ENCODE assay signal across 8 cellular contexts in the genomic region with DNA sequence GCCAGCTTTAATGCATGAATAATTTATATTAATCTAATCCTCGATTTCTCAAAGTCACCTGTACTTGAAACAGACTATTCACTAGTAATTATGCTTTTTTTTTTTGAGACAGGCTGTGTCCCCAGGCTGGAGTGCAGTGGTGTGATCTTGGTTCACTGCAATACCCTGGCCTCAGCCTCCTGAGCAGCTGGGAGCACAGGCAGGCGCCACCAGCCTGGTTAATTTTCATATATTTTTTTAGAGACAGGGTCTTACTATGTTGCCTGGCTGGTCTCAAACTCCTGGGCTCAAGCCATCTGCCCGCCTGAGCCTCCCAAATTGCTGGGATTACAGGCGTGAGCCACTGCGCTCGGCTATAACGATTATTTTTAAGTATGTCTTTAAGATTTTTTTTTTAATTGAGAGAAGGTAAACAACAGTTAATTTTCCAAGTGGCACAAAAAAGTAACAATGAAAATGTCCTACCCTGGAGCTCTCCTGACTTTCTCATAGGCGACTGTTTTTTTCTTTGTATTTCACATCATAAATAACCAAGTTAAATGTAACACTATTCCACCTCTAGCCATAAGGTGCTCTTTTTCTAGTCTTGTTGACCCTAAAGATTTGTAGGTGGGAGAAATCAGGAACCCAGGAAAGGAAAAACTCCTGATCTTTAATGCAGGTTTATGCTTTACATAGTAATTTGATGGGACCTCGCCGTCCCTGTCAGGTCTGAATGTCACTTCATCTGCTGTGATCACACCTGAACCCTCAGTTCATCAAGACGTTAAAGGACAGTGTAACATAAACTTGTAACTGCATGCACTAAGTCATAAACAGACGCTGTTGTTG. TPM values are rescaled to one million over a fixed set of nuclear protein-coding genes. Genes with fewer than 3 reads are reported as not detected.
DNase-seq lines count a peak whose midpoint lies in the region; ATAC-seq lines count a peak whose summit lies in the region.

No MANE protein-coding gene starts in this region.

- H2BK120ac ChIP-seq in neuronal stem cell (ENCODE audit: low read depth, low read length): no peak overlapping the region

- no peak overlapping the region for H4K8ac ChIP-seq in neuronal stem cell (ENCODE audit: low read depth, low read length)

- H3K36me3 ChIP-seq in CD8-positive, alpha-beta memory T cell (ENCODE audit: insufficient read depth, low read length): peaks cover 9% of the 10 kb centered on the region
- H3K36me3 ChIP-seq in duodenal mucosa (ENCODE audit: control insufficient read depth in 1 of 2, insufficient read depth in 2 of 2, low read length in 2 of 2): peaks cover 3 to 13% of the 10 kb centered on the region in 2 donors
- peaks cover 12 to 55% of the 10 kb centered on the region in 2 donors for H3K36me3 ChIP-seq in neuronal stem cell (replicated peaks in 1 of 2; ENCODE audit: control insufficient read depth in 2 of 2, insufficient read depth in 2 of 2, low read length in 2 of 2)

- H2BK15ac ChIP-seq in neuronal stem cell (ENCODE audit: low read length): no peak overlapping the region

- H3K9ac ChIP-seq in duodenal mucosa (ENCODE audit: low read depth in 1 of 2, low read length in 2 of 2) (peak overlapping the region; percentile 88 to 89), neuronal stem cell (ENCODE audit: low read depth, low read length, poor library complexity) (no peak overlapping the region)

- peaks cover 0 to 66% (median 4%) of the 10 kb centered on the region in 3 donors for H3K36me3 Mint-ChIP-seq in CD8-positive, alpha-beta memory T cell

- H3K14ac ChIP-seq in neuronal stem cell (ENCODE audit: low read length): no peak overlapping the region

- no peak overlapping the region for H2AK5ac ChIP-seq in neuronal stem cell (ENCODE audit: low read depth, low read length)

- no peak for DNase-seq in CD8-positive, alpha-beta memory T cell
- DNase-seq in NCI-H2171 (lab: John Stamatoyannopoulos, UW) (peak; percentile 8), neuronal stem cell (ENCODE audit: low spot score) (no peak), UCSD-AML1 (lab: John Stamatoyannopoulos, UW; ENCODE audit: unreplicated experiment) (no peak)

- no CpG with 5 or more reads among the region's 12 CpGs for WGBS in neuronal stem cell (ENCODE audit: extremely low coverage in 2 of 2, insufficient read length in 2 of 2, insufficient replicate concordance in 1 of 2), 2 donors

- H2AFZ ChIP-seq in neuronal stem cell (ENCODE audit: low read length): no peak overlapping the region

- peak overlapping the region; percentile 89 for H3K4me3 ChIP-seq in CD8-positive, alpha-beta memory T cell (ENCODE audit: low read length)
- H3K4me3 ChIP-seq in duodenal mucosa (ENCODE audit: low read depth in 1 of 2, low read length in 2 of 2): peak overlapping the region; percentile 78 to 85
- peak overlapping the region; percentile 83 to 97 for H3K4me3 ChIP-seq in neuronal stem cell (ENCODE audit: low read length in 2 of 2)

- H3K4me1 Mint-ChIP-seq in CD8-positive, alpha-beta memory T cell: peaks cover 58 to 71% (median 66%) of the 10 kb centered on the region in 3 donors

- H3K4ac ChIP-seq in neuronal stem cell (ENCODE audit: low read length): no peak overlapping the region

- H3K27ac Mint-ChIP-seq in CD8-positive, alpha-beta memory T cell: peak overlapping the region; percentile 95 to 100 (median 100)

- no peaks in the 10 kb centered on the region for H3K9me3 ChIP-seq in CD8-positive, alpha-beta memory T cell (ENCODE audit: low read length)
- no peaks in the 10 kb centered on the region for H3K9me3 ChIP-seq in duodenal mucosa (ENCODE audit: control insufficient read depth in 1 of 2, low read length in 2 of 2)
- H3K9me3 ChIP-seq in neuronal stem cell (replicated peaks in 1 of 2; ENCODE audit: control insufficient read depth in 2 of 2, insufficient read depth in 1 of 2, low read depth in 1 of 2, low read length in 2 of 2): no peaks in the 10 kb centered on the region

- H3K23ac ChIP-seq in neuronal stem cell (ENCODE audit: low read depth, low read length, poor library complexity): no peak overlapping the region

- H2BK5ac ChIP-seq in neuronal stem cell (ENCODE audit: low read length): no peak overlapping the region

- peak overlapping the region; percentile 87 for H3K4me2 ChIP-seq in neuronal stem cell (ENCODE audit: insufficient read depth, low read length, poor library complexity, severe bottlenecking)

- H3K4me1 ChIP-seq in CD8-positive, alpha-beta memory T cell (ENCODE audit: insufficient read depth, low read length): peaks cover 64% of the 10 kb centered on the region
- H3K4me1 ChIP-seq in duodenal mucosa (ENCODE audit: control insufficient read depth in 1 of 2, insufficient read depth in 2 of 2, low read length in 2 of 2) (peaks cover 17 to 35% of the 10 kb centered on the region in 2 donors), neuronal stem cell (ENCODE audit: control insufficient read depth in 2 of 2, insufficient read depth in 1 of 2, low read depth in 1 of 2, low read length in 2 of 2) (peaks cover 1 to 16% of the 10 kb centered on the region in 2 donors)

- peaks cover 7% of the 10 kb centered on the region for H3K79me1 ChIP-seq in neuronal stem cell (ENCODE audit: low read depth, low read length)

- H3K27ac ChIP-seq in CD8-positive, alpha-beta memory T cell (ENCODE audit: low read depth, low read length): peak overlapping the region; percentile 97
- H3K27ac ChIP-seq in duodenal mucosa (ENCODE audit: low read depth, low read length): peak overlapping the region; percentile 95
- H3K27ac ChIP-seq in neuronal stem cell (replicated peaks; ENCODE audit: low read length): no peak overlapping the region

- H3K27me3 ChIP-seq in CD8-positive, alpha-beta memory T cell (ENCODE audit: insufficient read depth, low read length, poor library complexity, severe bottlenecking): no peaks in the 10 kb centered on the region
- no peaks in the 10 kb centered on the region for H3K27me3 ChIP-seq in duodenal mucosa (ENCODE audit: control insufficient read depth in 1 of 2, insufficient read depth in 2 of 2, low read length in 2 of 2)
- H3K27me3 ChIP-seq in neuronal stem cell (ENCODE audit: control insufficient read depth in 3 of 3, insufficient read depth in 3 of 3, low read depth in 1 of 3, low read length in 3 of 3): no peaks in the 10 kb centered on the region

- POLR2A ChIA-PET in CD8-positive, alpha-beta memory T cell (lab: Charles Lee): interaction anchor here (1.0 to 7.6 kb wide), 9 partner anchors 10 to 199 kb away, joined by 3 to 167 read pairs (median 8); a partner anchor contains a TSS

- peaks cover 0 to 2% of the 10 kb centered on the region in 2 donors for H3K27me3 Mint-ChIP-seq in CD8-positive, alpha-beta memory T cell

- CTCF ChIA-PET in CD8-positive, alpha-beta memory T cell (lab: Charles Lee): interaction anchor here (0.8 to 5.9 kb wide), 8 partner anchors 9 to 62 kb away, joined by 3 to 40 read pairs (median 8); a partner anchor contains a TSS

- H4K91ac ChIP-seq in neuronal stem cell (ENCODE audit: low read depth, low read length, poor library complexity): no peak overlapping the region

- H3K18ac ChIP-seq in neuronal stem cell (ENCODE audit: low read length): no peak overlapping the region

- ATAC-seq in HG03342 (IDR thresholded peaks at IDR 0.05; ENCODE audit: unreplicated experiment) (no peak), GM18520 (IDR thresholded peaks at IDR 0.05; ENCODE audit: unreplicated experiment) (no peak), HG03571 (IDR thresholded peaks at IDR 0.05; ENCODE audit: unreplicated experiment) (no peak)

- H3K9me3 Mint-ChIP-seq in CD8-positive, alpha-beta memory T cell: no peaks in the 10 kb centered on the region

- H3K4me3 Mint-ChIP-seq in CD8-positive, alpha-beta memory T cell: peak overlapping the region; percentile 94 to 99 (median 99)

- no peak overlapping the region for H2BK12ac ChIP-seq in neuronal stem cell (ENCODE audit: low read length)

RNA-seq across cellular contexts. Expression of a gene that starts 1.3 kb away (rescaled TPM):
- 10 to 100 TPM; 66.6 to 67.6 TPM for total RNA-seq in CD8-positive, alpha-beta memory T cell
- polyA plus RNA-seq in CD8-positive, alpha-beta memory T cell: 109 TPM
- polyA plus RNA-seq in neuronal stem cell (2013, experiment 1 of 2): 42.6 TPM
- 44.5 TPM for polyA plus RNA-seq in neuronal stem cell (2013, experiment 2 of 2)

RNA-seq across cellular contexts. Expression of a gene that starts 32.8 kb away (rescaled TPM):
- 100 to 1,000 TPM; 324 to 331 TPM for total RNA-seq in CD8-positive, alpha-beta memory T cell
- polyA plus RNA-seq in CD8-positive, alpha-beta memory T cell: 187 TPM
- polyA plus RNA-seq in neuronal stem cell (2013, experiment 1 of 2): 208 TPM
- polyA plus RNA-seq in neuronal stem cell (2013, experiment 2 of 2): 218 TPM
